Comparison of ENCODE assay signal across 23 cellular contexts in genomic region chr2:107582487-107582886, GRCh38.
DNase-seq lines count a peak whose midpoint lies in the region; FAIRE-seq and TF ChIP-seq lines count a peak whose summit lies in the region.
"Had no signal": no experiment of that assay in that cellular context is flagged by ENCODE, and none has a peak within 500 bp of the region (broad histone marks: within the 10 kb centered on the region; RNA-seq: fewer than 3 reads in every experiment).

No MANE protein-coding gene starts in this region.

- CTCF ChIA-PET in A673 (lab: Charles Lee): no interaction called here

- intact Hi-C loops in A673 (cut with micrococcal nuclease; ENCODE audit: unreplicated experiment): no loop called here
- intact Hi-C loops in sigmoid colon (cut with DNase I): no loop called here

- in situ Hi-C loops in SK-MEL-5 (cut with HindIII; ENCODE audit: low pct_unique_long_range_greater_than_20kb, low sequenced_read_pairs): no loop called here

- H3K4me1 ChIP-seq in A673 (ENCODE audit: insufficient read depth, low read length, poor library complexity, severe bottlenecking): no peaks in the 10 kb centered on the region
- no peaks in the 10 kb centered on the region for H3K4me1 ChIP-seq in sigmoid colon
- H3K4me1 ChIP-seq: BLaER1 had no signal

- POLR2A ChIA-PET in A673 (lab: Charles Lee; ENCODE audit: low non-redundant PET): no interaction called here

- H3K4me3 ChIP-seq in A673 (ENCODE audit: low read depth, low read length, poor library complexity, severe bottlenecking): no peak overlapping the region
- no peak overlapping the region for H3K4me3 ChIP-seq in sigmoid colon
- H3K4me3 ChIP-seq: BLaER1, GM23248 had no signal

- no peaks in the 10 kb centered on the region for H3K27me3 ChIP-seq in A673 (replicated peaks; ENCODE audit: insufficient read depth, low read depth, low read length, poor library complexity)
- no peaks in the 10 kb centered on the region for H3K27me3 ChIP-seq in sigmoid colon
- H3K27me3 ChIP-seq: BLaER1 had no signal

- no peaks in the 10 kb centered on the region for H3K27me3 Mint-ChIP-seq in type B pancreatic cell
- H3K27me3 Mint-ChIP-seq: B cell; CD4-positive, CD25-positive, alpha-beta regulatory T cell had no signal

- BruUV-seq in A673 (replicated peaks; lab: Mats Ljungman, UMichigan): no TSS peak

- no peak overlapping the region for H3K27ac Mint-ChIP-seq in type B pancreatic cell
- H3K27ac Mint-ChIP-seq: B cell; CD4-positive, CD25-positive, alpha-beta regulatory T cell; CD8-positive, alpha-beta T cell; H9 had no signal

- no peak overlapping the region for H3K4me3 Mint-ChIP-seq in type B pancreatic cell
- H3K4me3 Mint-ChIP-seq: B cell; CD4-positive, CD25-positive, alpha-beta regulatory T cell; CD8-positive, alpha-beta T cell; H9 had no signal

- TF ChIP-seq CTCF in A673 (conservative IDR thresholded peaks at IDR 0.05; ENCODE audit: low read depth, low read length): no peak
- no peak for TF ChIP-seq CTCF in type B pancreatic cell (conservative IDR thresholded peaks at IDR 0.05)
- no peak for TF ChIP-seq CTCF in sigmoid colon (IDR thresholded peaks at IDR 0.05)

- H3K36me3 ChIP-seq in A673 (ENCODE audit: insufficient read depth, low read length, poor library complexity, severe bottlenecking) (no peaks in the 10 kb centered on the region), sigmoid colon (no peaks in the 10 kb centered on the region)
- H3K36me3 ChIP-seq: BLaER1 had no signal

- H3K9me3 Mint-ChIP-seq in type B pancreatic cell: no peaks in the 10 kb centered on the region
- H3K9me3 Mint-ChIP-seq: H9 had no signal

- H3K4me1 Mint-ChIP-seq in type B pancreatic cell (ENCODE audit: unreplicated experiment): no peaks in the 10 kb centered on the region
- H3K4me1 Mint-ChIP-seq: B cell; CD4-positive, CD25-positive, alpha-beta regulatory T cell had no signal

- no peak for FAIRE-seq in H54 (lab: Jason Lieb, UNC)
- FAIRE-seq: D721Med, GM12891, GM18507, H1 had no signal

- H3K27ac ChIP-seq in A673 (ENCODE audit: low read depth, low read length, poor library complexity, severe bottlenecking) (no peak overlapping the region), sigmoid colon (no peak overlapping the region)
- H3K27ac ChIP-seq: BLaER1, C4-2B, GM23248 had no signal

- peak; percentile 19 for DNase-seq in COLO829 (ENCODE audit: low spot score)
- peak; percentile 13 for DNase-seq in ELR (ENCODE audit: low read depth)
- DNase-seq in SK-MEL-5 (ENCODE audit: low read depth, low spot score): peak; percentile 49
- peak; percentile 67 for DNase-seq in foreskin melanocyte
- DNase-seq in A673 (ENCODE audit: low spot score): no peak
- no peak for DNase-seq in H54 (ENCODE audit: insufficient read length, low spot score)
- no peak for DNase-seq in type B pancreatic cell (ENCODE audit: extremely low spot score, unreplicated experiment)
- DNase-seq in sigmoid colon: no peak
- DNase-seq: CD4-positive, CD25-positive, alpha-beta regulatory T cell; CD8-positive, alpha-beta T cell; DMS 273 treated with DMSO at 0.1 percent for 48 hours; DMS79; EL; GF-D8; GM23248; H9 had no signal

- H3K36me3 Mint-ChIP-seq in type B pancreatic cell: no peaks in the 10 kb centered on the region
- H3K36me3 Mint-ChIP-seq: CD4-positive, CD25-positive, alpha-beta regulatory T cell; CD8-positive, alpha-beta T cell had no signal

- H3K9me3 ChIP-seq in A673 (ENCODE audit: low read depth, low read length, poor library complexity, severe bottlenecking): no peaks in the 10 kb centered on the region
- H3K9me3 ChIP-seq in sigmoid colon: no peaks in the 10 kb centered on the region
- H3K9me3 ChIP-seq: BLaER1 had no signal

- TF ChIP-seq POLR2A in H54 (IDR thresholded peaks at IDR 0.05; ENCODE audit: low read depth, low read length) (no peak), sigmoid colon (IDR thresholded peaks at IDR 0.05) (no peak)

- TF ChIP-seq EP300 in sigmoid colon (IDR thresholded peaks at IDR 0.05): no peak

Comparison
In these comparisons a context has a peak if more than half of its experiments do, and no peak if none do; other contexts are left out.
1. DNase-seq: peak in COLO829 (single experiment), ELR (single experiment), SK-MEL-5 (single experiment) and foreskin melanocyte (single experiment); none in A673 (single experiment), H54 (single experiment), type B pancreatic cell (single experiment) and sigmoid colon (single experiment).